Comparison of ENCODE assay signal across 20 cellular contexts in the genomic region with DNA sequence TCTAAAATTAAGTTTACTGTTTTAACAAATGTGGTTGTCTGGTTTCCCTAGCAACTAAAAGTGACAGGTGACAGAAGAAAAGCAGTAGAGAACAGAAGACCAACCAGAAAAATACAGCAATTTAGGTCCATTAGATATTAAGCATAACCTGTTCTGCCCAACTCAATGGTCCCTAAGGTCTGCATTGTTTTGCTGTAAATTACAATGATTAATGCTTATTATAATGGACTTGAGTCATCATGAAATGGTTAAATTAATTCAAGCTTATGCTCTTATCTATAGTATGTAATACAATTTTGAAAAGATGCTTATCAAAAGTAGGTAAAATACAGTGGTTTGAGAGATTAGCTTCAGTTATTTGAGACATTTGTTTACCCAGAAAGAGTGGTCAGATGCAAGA.
"Had no signal": no experiment of that assay in that cellular context is flagged by ENCODE, and none has a peak within 500 bp of the region (broad histone marks: within the 10 kb centered on the region; RNA-seq: fewer than 3 reads in every experiment).

No MANE protein-coding gene starts in this region.

- ATAC-seq: HepG2 had no signal

- DNase-seq: IMR-90, Karpas-422, KG1, MG63, NCI-H1092, NCI-H1436 treated with DMSO at 0.1 percent for 48 hours, NCI-H1694, NCI-H187 treated with DMSO at 0.1 percent for 48 hours, NCI-H2029 treated with DMSO at 0.1 percent for 48 hours, NCI-H2107, NCI-H2171 treated with DMSO at 0.1 percent for 48 hours, NCI-H345, NCI-H446 treated with DMSO at 0.1 percent for 48 hours, NCI-H510A treated with DMSO at 0.1 percent for 48 hours, NCI-H526, NCI-H774, Right ventricle myocardium superior, RPMI8226, SIG-M5 had no signal
